32 cellular contexts compared by ENCODE assay signal in the genomic region with DNA sequence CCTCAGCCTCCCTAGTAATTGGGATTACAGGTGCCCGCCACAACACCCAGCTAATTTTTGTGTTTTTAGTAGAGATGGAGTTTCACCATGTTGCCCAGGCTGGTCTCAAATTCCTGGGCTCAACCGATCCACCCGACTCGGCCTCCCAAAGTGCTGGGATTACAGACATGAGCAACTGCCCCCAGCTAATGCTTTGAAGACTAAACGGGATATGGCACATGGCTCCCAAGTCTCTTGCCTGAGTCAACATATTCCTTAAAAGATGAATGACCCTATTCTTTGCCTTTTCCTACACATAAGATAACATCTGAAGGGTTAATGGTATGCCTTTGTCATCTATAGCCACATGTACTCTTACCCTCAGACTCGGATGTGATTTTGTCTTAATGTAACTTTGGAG.
"Had no signal": no experiment of that assay in that cellular context is flagged by ENCODE, and none has a peak within 500 bp of the region (broad histone marks: within the 10 kb centered on the region; RNA-seq: fewer than 3 reads in every experiment).

No MANE protein-coding gene starts in this region.

- H3K4me3 ChIP-seq: gastrocnemius medialis, heart left ventricle had no signal

- H3K9me3 Mint-ChIP-seq: activated B cell treated with CpG ODN at 0.5 μM for 24 hours; activated T-cell treated with anti-CD3 and anti-CD28 coated beads, Interleukin-2, amount 50 U/mL, for 4 hours; activated T-helper 17 cell treated with anti-CD3 and anti-CD28 coated beads, Interleukin-2, amount 50 U/mL, for 72 hours; central memory CD8-positive, alpha-beta T cell; effector memory CD8-positive, alpha-beta T cell; T-helper 2 cell treated with Interferon-gamma antibody and Interleukin-4, amounts not matched to agents 5 μg/mL and 100 μg/mL, for 36 hours had no signal

- H3K27me3 Mint-ChIP-seq: activated CD8-positive, alpha-beta T cell treated with anti-CD3 and anti-CD28 coated beads for 36 hours; activated naive CD8-positive, alpha-beta T cell; activated T-helper 17 cell treated with anti-CD3 and anti-CD28 coated beads, Interleukin-2, amount 50 U/mL, for 72 hours had no signal

- H3K27ac Mint-ChIP-seq: activated B cell treated with CpG ODN at 0.5 μM for 24 hours; activated CD8-positive, alpha-beta T cell treated with anti-CD3 and anti-CD28 coated beads for 36 hours; activated naive CD8-positive, alpha-beta T cell; activated T-helper 17 cell treated with anti-CD3 and anti-CD28 coated beads, Interleukin-2, amount 50 U/mL, for 72 hours; effector memory CD8-positive, alpha-beta T cell; T-helper 2 cell treated with Interferon-gamma antibody and Interleukin-4, amounts not matched to agents 5 μg/mL and 100 μg/mL, for 36 hours had no signal

- H3K36me3 ChIP-seq: brain microvascular endothelial cell, gastrocnemius medialis, heart left ventricle, WERI-Rb-1 had no signal

- H3K4me3 Mint-ChIP-seq: activated B cell treated with CpG ODN at 0.5 μM for 24 hours; activated CD8-positive, alpha-beta T cell treated with anti-CD3 and anti-CD28 coated beads for 36 hours; activated naive CD8-positive, alpha-beta T cell; activated T-cell treated with anti-CD3 and anti-CD28 coated beads, Interleukin-2, amount 50 U/mL, for 4 hours; activated T-helper 17 cell treated with anti-CD3 and anti-CD28 coated beads, Interleukin-2, amount 50 U/mL, for 72 hours; central memory CD8-positive, alpha-beta T cell; effector memory CD8-positive, alpha-beta T cell; T-helper 17 cell; T-helper 2 cell treated with Interferon-gamma antibody and Interleukin-4, amounts not matched to agents 5 μg/mL and 100 μg/mL, for 36 hours had no signal

- FAIRE-seq: astrocyte had no signal

- H3K27me3 ChIP-seq: brain microvascular endothelial cell, foreskin keratinocyte, gastrocnemius medialis, heart left ventricle had no signal

- H3K9me3 ChIP-seq: gastrocnemius medialis, heart left ventricle had no signal

- ATAC-seq: activated CD4-positive, CD25-positive, alpha-beta regulatory T cell treated with anti-CD3 and anti-CD28 coated beads, Interleukin-2, amount 50 U/mL, for 24 hours; activated CD8-positive, alpha-beta T cell treated with anti-CD3 and anti-CD28 coated beads for 36 hours; activated T-cell treated with anti-CD3 and anti-CD28 coated beads, Interleukin-2, amount 50 U/mL, for 4 hours; activated T-helper 17 cell treated with anti-CD3 and anti-CD28 coated beads, Interleukin-2, amount 50 U/mL, for 72 hours; effector memory CD8-positive, alpha-beta T cell; foreskin keratinocyte; gastrocnemius medialis; heart left ventricle; T-helper 17 cell had no signal

- DNase-seq: activated B cell treated with CpG ODN at 0.5 μM for 24 hours; activated CD4-positive, alpha-beta T cell treated with anti-CD3 and anti-CD28 coated beads for 48 hours; activated CD4-positive, alpha-beta T cell treated with anti-CD3 and anti-CD28 coated beads, Interleukin-2, amount 50 U/mL, for 1 hour; activated CD4-positive, alpha-beta T cell treated with anti-CD3 and anti-CD28 coated beads, Interleukin-2, amount 50 U/mL, for 48 hours; activated CD8-positive, alpha-beta memory T cell treated with anti-CD3 and anti-CD28 coated beads for 24 hours; activated CD8-positive, alpha-beta T cell treated with anti-CD3 and anti-CD28 coated beads for 36 hours; activated effector memory CD4-positive, alpha-beta T cell treated with Interleukin-2 at 50 U/mL for 16 hours; activated gamma-delta T cell treated with Interleukin-2 at 50 U/mL for 16 hours; activated naive CD4-positive, alpha-beta T cell treated with anti-CD3 and anti-CD28 coated beads, Interleukin-2, amount 50 U/mL, for 16 hours; activated naive CD4-positive, alpha-beta T cell treated with Interleukin-2 at 50 U/mL for 16 hours; activated T-cell treated with anti-CD3 and anti-CD28 coated beads, Interleukin-2, amount 50 U/mL, for 4 hours; amniotic stem cell; anterior cingulate cortex; brain microvascular endothelial cell; cortex of kidney; dermis blood vessel endothelial cell; effector CD4-positive, alpha-beta T cell; effector memory CD8-positive, alpha-beta T cell; foreskin keratinocyte; gastrocnemius medialis; glutamatergic neuron; heart left ventricle; T-helper 17 cell; T1000; WERI-Rb-1 had no signal

- H3K4me1 Mint-ChIP-seq: activated B cell treated with CpG ODN at 0.5 μM for 24 hours had no signal

- H3K4me1 ChIP-seq: gastrocnemius medialis, heart left ventricle had no signal

- H3K27ac ChIP-seq: brain microvascular endothelial cell, epithelial cell of prostate, foreskin keratinocyte, gastrocnemius medialis, heart left ventricle, WERI-Rb-1 had no signal
